10 cellular contexts compared by ENCODE assay signal in genomic region chr11:17544181-17544622, GRCh38. TPM values are rescaled to one million over a fixed set of nuclear protein-coding genes. Genes with fewer than 3 reads are reported as not detected.
DNase-seq lines count a peak whose midpoint lies in the region; ATAC-seq and TF ChIP-seq lines count a peak whose summit lies in the region.
"Had no signal": no experiment of that assay in that cellular context is flagged by ENCODE, and none has a peak within 500 bp of the region (broad histone marks: within the 10 kb centered on the region; RNA-seq: fewer than 3 reads in every experiment).

TSS of gene USH1C (minus strand) at chr11:17544416. CDS start at chr11:17544307, 109 bp downstream.

- H4K91ac ChIP-seq in mesenchymal stem cell (ENCODE audit: low read length), result no peak within 1 kb of the TSS

- no peaks in the 10 kb centered on the region for H3K9me3 Mint-ChIP-seq in naive thymus-derived CD8-positive, alpha-beta T cell

- H2AFZ ChIP-seq in mesenchymal stem cell (ENCODE audit: low read depth, low read length), result no peak within 1 kb of the TSS

- no peak within 1 kb of the TSS for H2AK5ac ChIP-seq in mesenchymal stem cell (ENCODE audit: low read length, severe bottlenecking)

- no peak for TF ChIP-seq CTCF in coronary artery (IDR thresholded peaks at IDR 0.05)

- no peaks in the 10 kb centered on the region for H3K79me1 ChIP-seq in mesenchymal stem cell (replicated peaks; ENCODE audit: low read length, poor library complexity, severe bottlenecking)

- DNase-seq in 8988T (peak; percentile 71), NCI-H460 (ENCODE audit: extremely low read depth, low read depth) (peak; percentile 34), coronary artery (ENCODE audit: low spot score) (no peak), KG1 (lab: John Stamatoyannopoulos, UW) (no peak), epidermal melanocyte (ENCODE audit: insufficient read length, low spot score) (no peak), mesenchymal stem cell (no peak)
- peak in 3 of 10 donors; percentile 11 to 25 (median 15) for DNase-seq in naive thymus-derived CD8-positive, alpha-beta T cell

- H3K9me3 ChIP-seq in mesenchymal stem cell (ENCODE audit: control insufficient read depth, low read length), result no peaks in the 10 kb centered on the region

- 9% methylated on average over 27 of the region's 32 CpGs for WGBS in mesenchymal stem cell

- H3K4me2 ChIP-seq in mesenchymal stem cell (ENCODE audit: low read length, poor library complexity, severe bottlenecking), result no peak within 1 kb of the TSS

- no peaks in the 10 kb centered on the region for H3K36me3 ChIP-seq in mesenchymal stem cell (ENCODE audit: control insufficient read depth in 1 of 2, insufficient read depth in 2 of 2, low read depth in 1 of 2, low read length in 2 of 2)

- peak in 1 of 2 donors; percentile 32 for ATAC-seq in naive thymus-derived CD8-positive, alpha-beta T cell
- ATAC-seq in HG03097 (IDR thresholded peaks at IDR 0.05; ENCODE audit: low FRiP score, unreplicated experiment), result no peak

- H3K9ac ChIP-seq in mesenchymal stem cell (ENCODE audit: low read length), result no peak within 1 kb of the TSS

- H3K27me3 ChIP-seq in mesenchymal stem cell (ENCODE audit: control insufficient read depth in 1 of 2, insufficient read depth in 1 of 2, low read length in 2 of 2), result peaks cover 49 to 86% of the 10 kb centered on the region in 2 experiments

- H2BK120ac ChIP-seq in mesenchymal stem cell (ENCODE audit: low read depth, low read length), result no peak within 1 kb of the TSS

- H3K4me3 ChIP-seq in coronary artery (peak within 1 kb of the TSS; percentile 50), mesenchymal stem cell (ENCODE audit: insufficient read depth in 1 of 2, low read depth in 1 of 2, low read length in 2 of 2) (no peak within 1 kb of the TSS)

- H3K27ac Mint-ChIP-seq in naive thymus-derived CD8-positive, alpha-beta T cell, result peak within 1 kb of the TSS in 1 of 10 donors; percentile 31

- POLR2A ChIA-PET in naive thymus-derived CD8-positive, alpha-beta T cell (lab: Charles Lee), result no interaction called here

- H2BK5ac ChIP-seq in mesenchymal stem cell (ENCODE audit: low read depth, low read length, poor library complexity, severe bottlenecking), result no peak within 1 kb of the TSS

- peaks cover 0 to 7% (median 3%) of the 10 kb centered on the region in 4 donors for H3K4me1 Mint-ChIP-seq in naive thymus-derived CD8-positive, alpha-beta T cell

- H3K14ac ChIP-seq in mesenchymal stem cell (ENCODE audit: low read length in 2 of 2), result no peak within 1 kb of the TSS

- H4K8ac ChIP-seq in mesenchymal stem cell (ENCODE audit: low read length), result no peak within 1 kb of the TSS

- no peak within 1 kb of the TSS for H2BK12ac ChIP-seq in mesenchymal stem cell (ENCODE audit: low read length in 2 of 2)

- H2BK15ac ChIP-seq in mesenchymal stem cell (ENCODE audit: low read depth, poor library complexity, severe bottlenecking), result no peak within 1 kb of the TSS

- no peak within 1 kb of the TSS for H3K23ac ChIP-seq in mesenchymal stem cell (ENCODE audit: low read length in 2 of 2)

- no peaks in the 10 kb centered on the region for H3K36me3 Mint-ChIP-seq in naive thymus-derived CD8-positive, alpha-beta T cell

- H3K4me1 ChIP-seq in mesenchymal stem cell (ENCODE audit: control insufficient read depth, insufficient read depth, low read depth, low read length), result peaks cover 3% of the 10 kb centered on the region

- peak within 1 kb of the TSS in 8 of 10 donors; percentile 24 to 73 (median 51) for H3K4me3 Mint-ChIP-seq in naive thymus-derived CD8-positive, alpha-beta T cell

- H3K4ac ChIP-seq in mesenchymal stem cell (ENCODE audit: low read depth in 1 of 2, low read length in 2 of 2), result no peak within 1 kb of the TSS

- H3K27me3 Mint-ChIP-seq in naive thymus-derived CD8-positive, alpha-beta T cell, result peaks cover 24 to 44% (median 37%) of the 10 kb centered on the region in 5 donors

- H3K18ac ChIP-seq in mesenchymal stem cell (ENCODE audit: low read depth in 1 of 2, low read length in 2 of 2), result no peak within 1 kb of the TSS

- H3K27ac ChIP-seq in coronary artery (no peak within 1 kb of the TSS), mesenchymal stem cell (ENCODE audit: low read length, poor library complexity, severe bottlenecking) (no peak within 1 kb of the TSS)
- H3K27ac ChIP-seq: VCaP had no signal

RNA-seq across cellular contexts. Expression of gene USH1C, which starts in this region (rescaled TPM):
- 24.6 and 35.4 TPM in 2 replicates for total RNA-seq in NCI-H460 (2014; rRNA removed; shearing (Covaris generic))
- polyA plus RNA-seq in NCI-H460 (2014; cell fraction: nucleus; rRNA removed), result 78.5 and 121 TPM in 2 replicates
- not detected for total RNA-seq in naive thymus-derived CD8-positive, alpha-beta T cell
- polyA plus RNA-seq in naive thymus-derived CD8-positive, alpha-beta T cell, result not detected
- polyA plus RNA-seq in mesenchymal stem cell (2013, experiment 1 of 2), result not detected
- not detected for polyA plus RNA-seq in mesenchymal stem cell (2013, experiment 2 of 2)
- total RNA-seq: fibroblast of villous mesenchyme had no signal

Comparison
In these comparisons a context has a peak if more than half of its experiments do, and no peak if none do; other contexts are left out.
1. RNA of gene USH1C (total RNA-seq): 24.6 to 35.4 TPM in NCI-H460; not detected in naive thymus-derived CD8-positive, alpha-beta T cell; every median in the first group is over 10 times any median in the second.
2. DNase-seq: peak in 8988T (single experiment) and NCI-H460 (single experiment); none in coronary artery (single experiment), KG1 (single experiment), epidermal melanocyte (single experiment) and mesenchymal stem cell (single experiment).